In the genomic region with DNA sequence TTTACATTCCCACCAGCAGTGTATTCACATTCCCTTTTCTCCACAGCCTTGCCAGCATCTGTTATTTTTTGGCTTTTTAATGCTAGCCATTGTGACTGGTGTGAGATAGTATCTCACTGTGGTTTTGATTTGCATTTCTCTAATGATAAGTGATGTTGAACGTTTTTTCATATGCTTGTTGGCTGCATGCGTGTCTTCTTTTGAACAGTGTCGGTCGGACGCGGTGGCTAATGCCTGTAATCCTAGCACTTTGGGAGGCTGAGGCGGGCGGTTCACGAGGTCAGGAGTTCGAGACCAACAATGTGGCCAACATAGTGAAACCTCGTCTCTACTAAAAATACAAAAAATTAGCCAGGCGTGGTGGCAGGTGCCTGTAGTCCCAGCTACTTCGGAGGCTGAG, we compare ENCODE assay signal across 7 cellular contexts. TPM values are rescaled to one million over a fixed set of nuclear protein-coding genes. Genes with fewer than 3 reads are reported as not detected.
DNase-seq lines count a peak whose midpoint lies in the region; ATAC-seq, FAIRE-seq and TF ChIP-seq lines count a peak whose summit lies in the region.
"Not testable (repeated sequence)": the region's sequence is repeated elsewhere in the genome, so short reads cannot be mapped to it uniquely, and the experiment has no call there.

No MANE protein-coding gene starts in this region.

- H3K4me1 ChIP-seq in endothelial cell of umbilical vein (ENCODE audit: control insufficient read depth, extremely low read depth, insufficient read depth, low read length) = not testable (repeated sequence)

- TF ChIP-seq POLR2A in GM12892 (IDR thresholded peaks at IDR 0.05; ENCODE audit: low read depth, low read length); endothelial cell of umbilical vein (IDR thresholded peaks at IDR 0.05; ENCODE audit: low read depth, low read length): not testable (repeated sequence)

- peak; percentile 46 for ATAC-seq in GM18520 (IDR thresholded peaks at IDR 0.05; ENCODE audit: unreplicated experiment)
- peak; percentile 38 for ATAC-seq in GM19351 (IDR thresholded peaks at IDR 0.05; ENCODE audit: unreplicated experiment)
- peak; percentile 55 for ATAC-seq in HG02798 (IDR thresholded peaks at IDR 0.05; ENCODE audit: poor library complexity, unreplicated experiment)

- not testable (repeated sequence) for H3K27ac ChIP-seq in endothelial cell of umbilical vein (ENCODE audit: insufficient read depth, low read depth, low read length)

- H3K9ac ChIP-seq in endothelial cell of umbilical vein (replicated peaks; ENCODE audit: extremely low read depth, insufficient read depth, low read length) = not testable (repeated sequence)

- CTCF ChIA-PET in endothelial cell of umbilical vein (lab: Charles Lee) = not testable (repeated sequence)

- H3K27me3 ChIP-seq in endothelial cell of umbilical vein (ENCODE audit: control insufficient read depth in 2 of 2, insufficient read depth in 2 of 2, low read length in 2 of 2) = not testable (repeated sequence)

- TF ChIP-seq CTCF in endothelial cell of umbilical vein (IDR thresholded peaks at IDR 0.05; ENCODE audit: extremely low read depth in 1 of 2, insufficient read depth in 1 of 2, low read depth in 1 of 2, low read length in 2 of 2) = not testable (repeated sequence)

- not testable (repeated sequence) for H3K4me2 ChIP-seq in endothelial cell of umbilical vein (ENCODE audit: insufficient read depth, low read length)

- POLR2A ChIA-PET in endothelial cell of umbilical vein (lab: Charles Lee) = not testable (repeated sequence)

- FAIRE-seq in GM12892 (lab: Jason Lieb, UNC) (peak; percentile 5), endothelial cell of umbilical vein (lab: Jason Lieb, UNC) (peak; percentile 62)

- BruUV-seq in endothelial cell of umbilical vein (replicated peaks; lab: Mats Ljungman, UMichigan) = not testable (repeated sequence)

- H3K79me2 ChIP-seq in endothelial cell of umbilical vein (ENCODE audit: control insufficient read depth, insufficient read depth, low read length) = not testable (repeated sequence)

- DNase-seq in GM12892 (ENCODE audit: insufficient read length); endothelial cell of umbilical vein (ENCODE audit: low read depth, low spot score): not testable (repeated sequence)
- DNase-seq in M059J (ENCODE audit: low read depth) = peak; percentile 66
- peak; percentile 52 for DNase-seq in RPMI7951 (ENCODE audit: low read depth)

- H3K9me1 ChIP-seq in endothelial cell of umbilical vein (replicated peaks; ENCODE audit: control insufficient read depth, extremely low read depth, insufficient read depth, low read length) = not testable (repeated sequence)

- dilution Hi-C loops in endothelial cell of umbilical vein (cut with MboI; ENCODE audit: extremely low pct_ligation_motif_present, low sequenced_read_pairs) = not testable (repeated sequence)

- H4K20me1 ChIP-seq in endothelial cell of umbilical vein (replicated peaks; ENCODE audit: control insufficient read depth, extremely low read depth, insufficient read depth, low read length) = not testable (repeated sequence)

- H3K4me3 ChIP-seq in endothelial cell of umbilical vein (replicated peaks in 1 of 3; ENCODE audit: insufficient read depth in 1 of 3, low read depth in 1 of 3, low read length in 3 of 3) = not testable (repeated sequence)

- not testable (repeated sequence) for H3K9me3 ChIP-seq in endothelial cell of umbilical vein (replicated peaks; ENCODE audit: control insufficient read depth, insufficient read depth, low read length)

- H3K36me3 ChIP-seq in endothelial cell of umbilical vein (ENCODE audit: control insufficient read depth in 2 of 2, extremely low read depth in 1 of 2, insufficient read depth in 2 of 2, low read length in 2 of 2) = not testable (repeated sequence)

- H2AFZ ChIP-seq in endothelial cell of umbilical vein (ENCODE audit: low read depth, low read length) = not testable (repeated sequence)

- intact Hi-C loops in endothelial cell of umbilical vein (cut with micrococcal nuclease) = not testable (repeated sequence)

RNA-seq across cellular contexts. Expression of a gene that starts 50.6 kb away (rescaled TPM):
- polyA plus RNA-seq in GM12892 (2012; ENCODE audit: missing spikeins) = 41.2 TPM
- 52.8 and 66.8 TPM in 2 replicates for total RNA-seq in M059J (2014; rRNA removed; shearing (Covaris generic))
- total RNA-seq in RPMI7951 (2014; rRNA removed; shearing (Covaris generic)) = 37.6 and 39.9 TPM in 2 replicates
- total RNA-seq in endothelial cell of umbilical vein = 34.2 and 39.6 TPM in 2 replicates
- 19.5 and 22.9 TPM in 2 replicates for polyA plus RNA-seq in endothelial cell of umbilical vein
- 28.5 and 33.6 TPM in 2 replicates for polyA plus RNA-seq in endothelial cell of umbilical vein (2011; cell fraction: cytosol; rRNA removed)
- polyA plus RNA-seq in endothelial cell of umbilical vein (2011; cell fraction: nucleus; rRNA removed) = 52.6 and 62.8 TPM in 2 replicates
- 33.5 and 36.1 TPM in 2 replicates for polyA plus RNA-seq in endothelial cell of umbilical vein (2012)
- 25.5 and 31.6 TPM in 2 replicates for polyA minus RNA-seq in endothelial cell of umbilical vein
- polyA minus RNA-seq in endothelial cell of umbilical vein (2011; cell fraction: cytosol; rRNA and poly(A)+ RNA removed) = 29.3 TPM
- polyA minus RNA-seq in endothelial cell of umbilical vein (2011; cell fraction: nucleus; rRNA and poly(A)+ RNA removed) = 12.9 and 13.8 TPM in 2 replicates
